ENCODE assay signal across 8 cellular contexts in the genomic region with DNA sequence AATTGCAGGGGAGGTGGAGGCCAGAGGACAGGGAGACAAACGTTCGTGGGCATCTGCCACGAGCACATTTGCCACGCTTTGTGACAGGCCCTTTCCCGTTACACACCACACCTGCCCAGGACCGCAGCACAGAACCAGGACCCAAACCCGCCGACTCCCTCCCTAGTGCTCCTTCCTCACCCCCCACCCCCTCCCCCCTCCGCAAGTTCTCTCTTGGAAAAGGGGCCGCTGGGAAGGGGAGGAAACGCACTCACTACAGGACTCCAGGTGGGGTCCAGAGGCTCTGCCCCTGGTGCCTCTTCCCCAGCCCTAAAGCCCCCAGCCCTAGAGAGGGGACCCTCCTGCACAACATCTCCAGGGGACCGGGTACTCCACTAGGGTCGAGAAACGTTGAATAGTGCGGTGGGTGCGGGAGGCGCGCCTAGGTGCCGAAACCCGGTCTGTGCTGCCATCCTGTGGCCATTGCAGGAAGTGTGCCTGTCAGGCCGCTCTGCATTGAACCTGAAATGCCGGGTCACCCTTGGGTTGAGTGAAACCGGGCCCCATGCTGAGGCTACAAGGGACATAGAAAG. TPM values are rescaled to one million over a fixed set of nuclear protein-coding genes. Genes with fewer than 3 reads are reported as not detected.
A peak's percentile ranks its signal among the peaks of the same experiment; 100 is the strongest.
DNase-seq lines count a peak whose midpoint lies in the region; ATAC-seq and TF ChIP-seq lines count a peak whose summit lies in the region.

No MANE protein-coding gene starts in this region.

- TF ChIP-seq POLR2A in right lobe of liver (IDR thresholded peaks at IDR 0.05) = no peak

- no peaks in the 10 kb centered on the region for H3K9me3 Mint-ChIP-seq in activated CD4-positive, alpha-beta T cell treated with anti-CD3 and anti-CD28 coated beads, Interleukin-2, amount 10 ng/mL, durations not matched to agents 7 days and 5 days

- no peaks in the 10 kb centered on the region for H3K36me3 ChIP-seq in right lobe of liver

- peak overlapping the region; percentile 79 for H3K4me3 Mint-ChIP-seq in activated CD4-positive, alpha-beta T cell treated with anti-CD3 and anti-CD28 coated beads, Interleukin-2, amount 10 ng/mL, durations not matched to agents 7 days and 5 days

- no peaks in the 10 kb centered on the region for H3K27me3 ChIP-seq in right lobe of liver

- intact Hi-C loops in right lobe of liver (cut with DNase I) = no loop called here

- H3K27ac Mint-ChIP-seq in activated CD4-positive, alpha-beta T cell treated with anti-CD3 and anti-CD28 coated beads, Interleukin-2, amount 10 ng/mL, durations not matched to agents 7 days and 5 days = peak overlapping the region; percentile 98

- peak overlapping the region; percentile 65 to 75 (median 67) for H3K27ac ChIP-seq in right lobe of liver

- DNase-seq in NCI-H524 (lab: John Stamatoyannopoulos, UW) (peak; percentile 69 to 83), NCI-H524 treated with DMSO at 0.1 percent for 48 hours (lab: John Stamatoyannopoulos, UW) (no peak), NCI-H510A (lab: John Stamatoyannopoulos, UW) (peak; percentile 66), dermis blood vessel endothelial cell (peak; percentile 83), right lobe of liver (peak; percentile 82 to 88 (median 87))
- DNase-seq in activated CD4-positive, alpha-beta T cell treated with anti-CD3 and anti-CD28 coated beads, Interleukin-2, amount 10 ng/mL, durations not matched to agents 7 days and 5 days = peak; percentile 88
- peak; percentile 84 to 89 for DNase-seq in stimulated activated CD4-positive, alpha-beta T cell treated with anti-CD3 and anti-CD28 coated beads, Interleukin-4, amount 100 ng/mL, for 48 hours (ENCODE audit: low read depth in 2 of 2)

- peaks cover 45% of the 10 kb centered on the region for H3K4me1 Mint-ChIP-seq in activated CD4-positive, alpha-beta T cell treated with anti-CD3 and anti-CD28 coated beads, Interleukin-2, amount 10 ng/mL, durations not matched to agents 7 days and 5 days

- no peaks in the 10 kb centered on the region for H3K9me3 ChIP-seq in right lobe of liver

- POLR2A ChIA-PET in activated CD4-positive, alpha-beta T cell treated with anti-CD3 and anti-CD28 coated beads, Interleukin-2, amount 10 ng/mL, durations not matched to agents 7 days and 5 days (lab: Charles Lee) = interaction anchor here (1.1 to 1.5 kb wide), 2 partner anchors 22 to 29 kb away, joined by 3 to 10 read pairs; partner anchors contain the start of gene EIF1

- peaks cover 13% of the 10 kb centered on the region for H3K27me3 Mint-ChIP-seq in activated CD4-positive, alpha-beta T cell treated with anti-CD3 and anti-CD28 coated beads, Interleukin-2, amount 10 ng/mL, durations not matched to agents 7 days and 5 days

- H3K4me1 ChIP-seq in right lobe of liver = peaks cover 0 to 14% (median 0%) of the 10 kb centered on the region in 4 donors

- peak overlapping the region; percentile 23 to 57 (median 45) for H3K4me3 ChIP-seq in right lobe of liver

- ATAC-seq in HG03196 (IDR thresholded peaks at IDR 0.05; ENCODE audit: unreplicated experiment) = peak; percentile 55
- ATAC-seq in right lobe of liver = peak; percentile 79 to 86 (median 82)

- 2% methylated on average over 16 of the region's 23 CpGs for WGBS in right lobe of liver (ENCODE audit: insufficient coverage, low coverage, low lambda C conversion rate, missing lambda C conversion rate)

- no peaks in the 10 kb centered on the region for H3K36me3 Mint-ChIP-seq in activated CD4-positive, alpha-beta T cell treated with anti-CD3 and anti-CD28 coated beads, Interleukin-2, amount 10 ng/mL, durations not matched to agents 7 days and 5 days (ENCODE audit: low read depth)

- CTCF ChIA-PET in activated CD4-positive, alpha-beta T cell treated with anti-CD3 and anti-CD28 coated beads, Interleukin-2, amount 10 ng/mL, durations not matched to agents 7 days and 5 days (lab: Charles Lee) = interaction anchor here (0.9 to 9.6 kb wide), 15 partner anchors 14 to 852 kb away, joined by 3 to 235 read pairs (median 4); partner anchors contain the start of gene EIF1

- TF ChIP-seq CTCF in right lobe of liver (IDR thresholded peaks at IDR 0.05) = peak; percentile 93 to 94 (median 94)

RNA-seq across cellular contexts. Expression of gene EIF1, which starts 21.9 kb away (rescaled TPM):
- 100 to 1,000 TPM; 605 to 645 TPM for total RNA-seq in activated CD4-positive, alpha-beta T cell treated with anti-CD3 and anti-CD28 coated beads, Interleukin-2, amount 10 ng/mL, durations not matched to agents 7 days and 5 days
- total RNA-seq in dermis blood vessel endothelial cell (93.3 and 128 TPM in 2 replicates), right lobe of liver (100 to 1,000 TPM; 284 to 454 (median 404) TPM)

RNA-seq across cellular contexts. Expression of gene KRT17, which starts 42.4 kb away (rescaled TPM):
- under 1 TPM in 1 of 2 experiments, not detected in 1; 0.25 TPM for total RNA-seq in activated CD4-positive, alpha-beta T cell treated with anti-CD3 and anti-CD28 coated beads, Interleukin-2, amount 10 ng/mL, durations not matched to agents 7 days and 5 days
- total RNA-seq in dermis blood vessel endothelial cell (2.0 and 3.7 TPM in 2 replicates), right lobe of liver (not detected)

RNA-seq across cellular contexts. Expression of gene GAST, which starts 45.3 kb away (rescaled TPM):
- not detected for total RNA-seq in activated CD4-positive, alpha-beta T cell treated with anti-CD3 and anti-CD28 coated beads, Interleukin-2, amount 10 ng/mL, durations not matched to agents 7 days and 5 days
- total RNA-seq in dermis blood vessel endothelial cell (not detected in 2 replicates), right lobe of liver (not detected)

RNA-seq across cellular contexts. Expression of gene KRT16, which starts 54.2 kb away (rescaled TPM):
- total RNA-seq in activated CD4-positive, alpha-beta T cell treated with anti-CD3 and anti-CD28 coated beads, Interleukin-2, amount 10 ng/mL, durations not matched to agents 7 days and 5 days = not detected
- total RNA-seq in dermis blood vessel endothelial cell (0.28 and 0.51 TPM in 2 replicates), right lobe of liver (not detected)
